ENCODE assay signal across 9 cellular contexts in the genomic region with DNA sequence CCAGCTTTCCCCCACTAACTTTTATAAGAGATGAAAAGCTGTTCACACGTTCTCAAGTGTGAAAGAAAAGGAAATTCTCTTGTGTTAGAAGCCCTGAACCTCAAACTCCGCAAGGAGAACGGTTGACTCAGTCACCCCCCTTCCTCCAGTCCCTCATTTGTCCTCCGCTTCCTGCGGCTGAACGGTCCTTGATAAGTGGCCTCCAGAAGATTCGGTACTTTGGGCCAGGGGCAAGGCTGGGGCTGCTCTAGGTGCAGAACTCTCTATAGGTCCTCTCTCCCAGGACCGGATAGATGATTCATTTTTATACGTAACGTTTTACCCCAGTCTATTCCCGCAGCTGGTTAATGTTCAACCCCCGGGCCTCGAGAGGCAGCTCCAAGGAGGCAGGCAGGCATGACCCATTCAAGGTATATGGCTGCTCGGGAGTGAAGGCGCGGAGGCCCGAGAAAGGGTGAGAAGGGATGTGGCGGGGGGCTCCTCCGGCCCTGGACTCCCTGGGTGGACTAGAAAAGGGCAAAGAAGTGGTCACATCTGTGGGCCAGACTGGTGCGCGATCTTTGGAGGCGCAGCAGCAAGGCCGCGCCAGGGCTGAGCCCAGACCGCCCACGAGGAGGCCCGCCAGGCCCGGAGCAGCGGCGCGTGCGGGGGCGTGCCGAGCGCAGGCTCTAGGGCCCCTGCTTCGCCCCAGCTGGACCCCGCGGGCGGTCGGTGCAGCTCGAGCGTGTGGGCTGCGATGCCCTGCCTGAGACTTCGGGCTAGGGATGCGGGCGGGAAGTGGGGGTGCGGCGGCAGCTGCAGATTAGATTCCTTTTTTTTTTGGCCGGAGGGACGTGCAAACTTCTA. TPM values are rescaled to one million over a fixed set of nuclear protein-coding genes. Genes with fewer than 3 reads are reported as not detected.
DNase-seq lines count a peak whose midpoint lies in the region; ATAC-seq and TF ChIP-seq lines count a peak whose summit lies in the region.
"Had no signal": no experiment of that assay in that cellular context is flagged by ENCODE, and none has a peak within 500 bp of the region (broad histone marks: within the 10 kb centered on the region; RNA-seq: fewer than 3 reads in every experiment).

No MANE protein-coding gene starts in this region.

- in situ Hi-C loops in GM23248 (cut with MboI) = no loop called here
- in situ Hi-C loops in mammary epithelial cell (cut with MboI; ENCODE audit: low sequenced_read_pairs in 2 of 2) = no loop called here

- peak overlapping the region; percentile 76 for H2BK5ac ChIP-seq in mesendoderm (ENCODE audit: low read length)

- H4K20me1 ChIP-seq in GM23248 (ENCODE audit: insufficient read depth) = no peaks in the 10 kb centered on the region
- H4K20me1 ChIP-seq in mammary epithelial cell (ENCODE audit: insufficient read depth, low read length) = no peaks in the 10 kb centered on the region

- H3K18ac ChIP-seq in mesendoderm (ENCODE audit: low read length) = peak overlapping the region; percentile 46

- peak overlapping the region; percentile 51 for H4K5ac ChIP-seq in mesendoderm (ENCODE audit: low read length)

- H3K9me3 ChIP-seq in GM23248 (ENCODE audit: low read depth) = no peaks in the 10 kb centered on the region
- H3K9me3 ChIP-seq in HUES6 (ENCODE audit: control insufficient read depth, insufficient read depth, low read depth, low read length) = no peaks in the 10 kb centered on the region
- no peaks in the 10 kb centered on the region for H3K9me3 ChIP-seq in mammary epithelial cell (replicated peaks; ENCODE audit: insufficient read depth, low read length)

- H3K9ac ChIP-seq in GM23248 = 0 out of 2 replicates have a peak overlapping the region, but pooled peaks have one; percentile 5
- no peak overlapping the region for H3K9ac ChIP-seq in HUES6 (ENCODE audit: low read length)
- H3K9ac ChIP-seq in mesendoderm (ENCODE audit: low read length) = peak overlapping the region; percentile 92
- no peak overlapping the region for H3K9ac ChIP-seq in mammary epithelial cell (ENCODE audit: insufficient read depth, low read length)

- BruUV-seq in mammary epithelial cell (replicated peaks; lab: Mats Ljungman, UMichigan) = no TSS peak

- H4K8ac ChIP-seq in mesendoderm (ENCODE audit: low read depth, low read length) = no peak overlapping the region

- dilution Hi-C loops in mammary epithelial cell (cut with HindIII; ENCODE audit: low sequenced_read_pairs) = no loop called here

- TF ChIP-seq CTCF in mammary epithelial cell (conservative IDR thresholded peaks at IDR 0.05 in 1 of 2, IDR thresholded peaks at IDR 0.05 in 1 of 2; ENCODE audit: extremely low read depth in 1 of 2, insufficient read depth in 1 of 2, low read depth in 1 of 2, low read length in 2 of 2) = no peak

- H2AFZ ChIP-seq in GM23248 (peak overlapping the region; percentile 77), mammary epithelial cell (ENCODE audit: low read depth, low read length) (no peak overlapping the region)

- H3K4me1 ChIP-seq in GM23248 (ENCODE audit: insufficient read depth) (no peaks in the 10 kb centered on the region), HUES6 (ENCODE audit: control insufficient read depth, insufficient read depth, low read length) (peaks cover 43% of the 10 kb centered on the region), mesendoderm (ENCODE audit: control insufficient read depth, low read depth, low read length) (peaks cover 18% of the 10 kb centered on the region), mammary epithelial cell (ENCODE audit: insufficient read depth, low read length) (no peaks in the 10 kb centered on the region)

- DNase-seq in GM23248 (peak; percentile 64), mesendoderm (peak; percentile 47), mammary epithelial cell (no peak), DMS153 treated with DMSO at 0.1 percent for 48 hours (lab: John Stamatoyannopoulos, UW; ENCODE audit: unreplicated experiment) (no peak), head of caudate nucleus (no peak)
- DNase-seq: NCI-H2081 treated with DMSO at 0.1 percent for 48 hours had no signal

- H3K79me1 ChIP-seq in mesendoderm (ENCODE audit: low read length) = peaks cover 8% of the 10 kb centered on the region

- peak overlapping the region; percentile 94 for H3K56ac ChIP-seq in mesendoderm (ENCODE audit: low read length)

- no peak overlapping the region for H2BK120ac ChIP-seq in mesendoderm (ENCODE audit: low read depth, low read length)

- no peaks in the 10 kb centered on the region for H3K79me2 ChIP-seq in GM23248 (ENCODE audit: insufficient read depth)
- peaks cover 62% of the 10 kb centered on the region for H3K79me2 ChIP-seq in mesendoderm (ENCODE audit: control insufficient read depth, insufficient read depth, low read length)
- no peaks in the 10 kb centered on the region for H3K79me2 ChIP-seq in mammary epithelial cell (ENCODE audit: insufficient read depth, low read length)

- intact Hi-C loops in mammary epithelial cell (cut with micrococcal nuclease) (no loop called here), head of caudate nucleus (cut with DNase I) (no loop called here)

- peak overlapping the region; percentile 67 for H3K4me3 ChIP-seq in GM23248
- H3K4me3 ChIP-seq in HUES6 (ENCODE audit: low read depth, low read length) = peak overlapping the region; percentile 37
- peak overlapping the region; percentile 23 for H3K4me3 ChIP-seq in mesendoderm (ENCODE audit: low read length)
- no peak overlapping the region for H3K4me3 ChIP-seq in mammary epithelial cell (replicated peaks in 1 of 3; ENCODE audit: insufficient read depth in 1 of 3, low read depth in 2 of 3, low read length in 3 of 3)

- no peaks in the 10 kb centered on the region for H3K36me3 ChIP-seq in GM23248 (ENCODE audit: low read depth)
- peaks cover 4% of the 10 kb centered on the region; the same call in 1 of the 2 replicates for H3K36me3 ChIP-seq in HUES6 (ENCODE audit: control insufficient read depth, insufficient read depth, low read length)
- peaks cover 3% of the 10 kb centered on the region for H3K36me3 ChIP-seq in mesendoderm (ENCODE audit: control insufficient read depth, insufficient read depth, low read length)
- H3K36me3 ChIP-seq in mammary epithelial cell (ENCODE audit: insufficient read depth, low read length) = no peaks in the 10 kb centered on the region

- H3K27me3 ChIP-seq in GM23248 (replicated peaks; ENCODE audit: insufficient read depth) (peaks cover 12% of the 10 kb centered on the region; the same call in 1 of the 2 replicates), HUES6 (ENCODE audit: control insufficient read depth, insufficient read depth, low read length) (peaks cover 81% of the 10 kb centered on the region), mesendoderm (ENCODE audit: insufficient read depth, low read length, poor library complexity) (no peaks in the 10 kb centered on the region), mammary epithelial cell (ENCODE audit: insufficient read depth, low read length) (peaks cover 65% of the 10 kb centered on the region)

- ATAC-seq in GM18511 (IDR thresholded peaks at IDR 0.05; ENCODE audit: unreplicated experiment) = peak; percentile 93
- no peak for ATAC-seq in activated CD4-positive, CD25-positive, alpha-beta regulatory T cell treated with anti-CD3 and anti-CD28 coated beads, Interleukin-2, amount 50 U/mL, for 24 hours

- H3K4ac ChIP-seq in mesendoderm (ENCODE audit: low read depth, low read length) = peak overlapping the region; percentile 92

- no peaks in the 10 kb centered on the region for H3K9me2 ChIP-seq in GM23248 (ENCODE audit: insufficient read depth)

- H3K23ac ChIP-seq in mesendoderm (ENCODE audit: low read length) = peak overlapping the region; percentile 97

- no peak overlapping the region for H3K27ac ChIP-seq in GM23248
- H3K27ac ChIP-seq in HUES6 (ENCODE audit: low read depth, low read length) = no peak overlapping the region
- peak overlapping the region; percentile 1 for H3K27ac ChIP-seq in mesendoderm (ENCODE audit: low read depth, low read length)
- H3K27ac ChIP-seq in mammary epithelial cell (ENCODE audit: insufficient read depth, low read depth, low read length) = no peak overlapping the region

- CTCF ChIA-PET in mammary epithelial cell (lab: Charles Lee; ENCODE audit: low non-redundant PET) = no interaction called here

- 34 to 36% methylated on average over 46 of the region's 50 CpGs for WGBS in GM23248 (ENCODE audit: low coverage in 1 of 2, low lambda C conversion rate in 2 of 2, missing lambda C conversion rate in 2 of 2), 2 experiments
- WGBS in mesendoderm (ENCODE audit: extremely low coverage, insufficient coverage, low lambda C conversion rate) = no CpG with 5 or more reads among the region's 50 CpGs
- WGBS in mammary epithelial cell (ENCODE audit: low coverage, missing lambda C conversion rate) = 18% methylated on average over 31 of the region's 50 CpGs

- H2BK15ac ChIP-seq in mesendoderm (replicated peaks; ENCODE audit: low read depth) = no peak overlapping the region

- peak overlapping the region; percentile 85 for H3K4me2 ChIP-seq in GM23248 (ENCODE audit: unreplicated experiment)
- H3K4me2 ChIP-seq in mesendoderm (ENCODE audit: low read length) = peak overlapping the region; percentile 83
- H3K4me2 ChIP-seq in mammary epithelial cell (ENCODE audit: insufficient read depth, low read depth, low read length) = no peak overlapping the region

- H3F3A ChIP-seq in GM23248 (ENCODE audit: insufficient read depth) = no peaks in the 10 kb centered on the region

- peak overlapping the region; percentile 22 for H2AK5ac ChIP-seq in mesendoderm (ENCODE audit: low read length)

RNA-seq across cellular contexts. Expression of a gene that starts 11.7 kb away (rescaled TPM):
- 4.3 and 5.8 TPM in 2 replicates for total RNA-seq in GM23248 (2014; rRNA removed; shearing (Covaris generic))
- polyA plus RNA-seq in GM23248 (2016; fragmentation: Nextera tagmentation; extraction: Ambion mirVana) (5.6 and 5.8 TPM in 2 replicates), mammary epithelial cell (0.03 TPM)
- 81.8 TPM for polyA plus RNA-seq in mesendoderm (2013, experiment 1 of 2)
- 77.4 TPM for polyA plus RNA-seq in mesendoderm (2013, experiment 2 of 2)
- total RNA-seq in mammary epithelial cell = under 1 TPM in 1 of 2 donors, not detected in 1; 0.33 TPM
- polyA minus RNA-seq in mammary epithelial cell = not detected

Comparison
In these comparisons a context has a peak if more than half of its experiments do, and no peak if none do; other contexts are left out.
1. DNase-seq: peak in GM23248 (single experiment) and mesendoderm (single experiment); none in mammary epithelial cell (single experiment), DMS153 treated with DMSO at 0.1 percent for 48 hours (single experiment) and head of caudate nucleus (0 of 42).
2. H3K4me3 ChIP-seq: peak in GM23248 (single experiment), HUES6 (single experiment) and mesendoderm (single experiment); none in mammary epithelial cell (0 of 3).
3. H3K9ac ChIP-seq: peak in GM23248 (single experiment) and mesendoderm (single experiment); none in HUES6 (single experiment) and mammary epithelial cell (single experiment).